ENCODE assay signal across 8 cellular contexts in the genomic region with DNA sequence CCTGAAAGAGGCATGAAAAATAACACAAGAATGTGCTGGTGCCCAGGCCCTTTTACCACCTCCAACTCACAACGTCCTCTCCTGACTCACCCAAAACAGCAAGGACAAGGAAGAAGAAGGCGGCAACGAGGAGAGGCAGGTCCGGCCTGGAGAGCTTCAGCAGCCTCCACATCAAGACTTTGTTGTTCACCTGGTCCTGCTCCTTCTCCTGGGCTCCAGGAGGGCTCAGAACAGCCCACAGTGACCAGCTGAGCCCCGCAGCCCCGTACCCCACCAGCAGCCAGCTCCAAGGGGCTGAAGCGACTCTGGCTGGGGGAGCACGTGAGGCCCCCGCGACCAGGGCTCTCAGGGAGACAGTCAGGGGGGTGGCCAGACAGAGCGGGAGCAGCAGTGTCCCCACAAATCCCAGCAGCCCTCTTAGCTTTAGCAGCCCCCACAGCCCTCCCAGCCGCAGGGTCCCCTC. TPM values are rescaled to one million over a fixed set of nuclear protein-coding genes. Genes with fewer than 3 reads are reported as not detected.
DNase-seq lines count a peak whose midpoint lies in the region; ATAC-seq and TF ChIP-seq lines count a peak whose summit lies in the region.

No MANE protein-coding gene starts in this region.

- H3K79me2 ChIP-seq in smooth muscle cell (ENCODE audit: low read depth) = no peaks in the 10 kb centered on the region

- H3K4me2 ChIP-seq in smooth muscle cell = peak overlapping the region; percentile 90

- CTCF ChIA-PET in activated CD4-positive, alpha-beta T cell treated with anti-CD3 and anti-CD28 coated beads for 36 hours (lab: Charles Lee) = interaction anchor here (0.7 to 10.8 kb wide), 15 partner anchors 10 to 146 kb away, joined by 3 to 253 read pairs (median 13); a partner anchor contains a TSS

- no peaks in the 10 kb centered on the region for H3F3A ChIP-seq in smooth muscle cell (ENCODE audit: low read depth)

- H3K27me3 Mint-ChIP-seq in activated CD4-positive, alpha-beta T cell treated with anti-CD3 and anti-CD28 coated beads for 36 hours = no peaks in the 10 kb centered on the region

- DNase-seq in activated CD4-positive, alpha-beta T cell treated with anti-CD3 and anti-CD28 coated beads for 36 hours = no peak
- no peak for DNase-seq in activated CD4-positive, alpha-beta T cell treated with anti-CD3 and anti-CD28 coated beads for 4 hours
- DNase-seq in glomerular visceral epithelial cell (ENCODE audit: extremely low spot score) (peak; percentile 34), smooth muscle cell (lab: John Stamatoyannopoulos, UW; ENCODE audit: unreplicated experiment) (no peak), GM19240 (ENCODE audit: insufficient read length, low spot score) (no peak), globus pallidus (ENCODE audit: low spot score) (no peak)

- H3K27ac Mint-ChIP-seq in activated CD4-positive, alpha-beta T cell treated with anti-CD3 and anti-CD28 coated beads for 36 hours = peak overlapping the region; percentile 94

- peak overlapping the region; percentile 95 for H3K4me3 ChIP-seq in smooth muscle cell

- peaks cover 2% of the 10 kb centered on the region for H3K9me3 Mint-ChIP-seq in activated CD4-positive, alpha-beta T cell treated with anti-CD3 and anti-CD28 coated beads for 36 hours (ENCODE audit: low read depth)

- H3K36me3 Mint-ChIP-seq in activated CD4-positive, alpha-beta T cell treated with anti-CD3 and anti-CD28 coated beads for 36 hours (ENCODE audit: low read depth) = peaks cover 84% of the 10 kb centered on the region

- TF ChIP-seq CTCF in VCaP (conservative IDR thresholded peaks at IDR 0.05) = no peak
- TF ChIP-seq CTCF in smooth muscle cell (IDR thresholded peaks at IDR 0.05; ENCODE audit: borderline replicate concordance, insufficient read depth, poor library complexity, severe bottlenecking) = no peak

- H3K4me1 Mint-ChIP-seq in activated CD4-positive, alpha-beta T cell treated with anti-CD3 and anti-CD28 coated beads for 36 hours = peaks cover 86% of the 10 kb centered on the region

- no peaks in the 10 kb centered on the region for H3K36me3 ChIP-seq in smooth muscle cell (ENCODE audit: low read depth)

- H3K9ac ChIP-seq in smooth muscle cell (ENCODE audit: low read depth) = no peak overlapping the region

- POLR2A ChIA-PET in activated CD4-positive, alpha-beta T cell treated with anti-CD3 and anti-CD28 coated beads for 36 hours (lab: Charles Lee) = interaction anchor here (0.9 to 4.4 kb wide), 7 partner anchors 12 to 135 kb away, joined by 3 to 57 read pairs (median 11); a partner anchor contains a TSS

- H3K4me1 ChIP-seq in smooth muscle cell (ENCODE audit: low read depth) = no peaks in the 10 kb centered on the region

- no peak for ATAC-seq in activated CD4-positive, alpha-beta T cell treated with anti-CD3 and anti-CD28 coated beads for 36 hours
- no peak for ATAC-seq in GM19035 (IDR thresholded peaks at IDR 0.05; ENCODE audit: unreplicated experiment)

- 44% methylated on average over 12 of the region's 12 CpGs for WGBS in smooth muscle cell (ENCODE audit: low lambda C conversion rate)

- H3K4me3 Mint-ChIP-seq in activated CD4-positive, alpha-beta T cell treated with anti-CD3 and anti-CD28 coated beads for 36 hours = peak overlapping the region; percentile 89

- peak overlapping the region; percentile 81 for H2AFZ ChIP-seq in smooth muscle cell (ENCODE audit: low read depth)

- H3K27me3 ChIP-seq in smooth muscle cell (ENCODE audit: low read depth) = peaks cover 9% of the 10 kb centered on the region

- H3K9me3 ChIP-seq in smooth muscle cell (replicated peaks; ENCODE audit: low read depth) = no peaks in the 10 kb centered on the region

- no peaks in the 10 kb centered on the region for H4K20me1 ChIP-seq in smooth muscle cell (ENCODE audit: low read depth)

- intact Hi-C loops in activated CD4-positive, alpha-beta T cell treated with anti-CD3 and anti-CD28 coated beads for 36 hours (cut with DNase I, micrococcal nuclease) = loop anchor here (1.0 to 5.0 kb wide), 7 partner anchors 17 to 710 kb away; a partner anchor contains a TSS

- H3K27ac ChIP-seq in VCaP (peak overlapping the region; percentile 87), smooth muscle cell (ENCODE audit: low read depth) (peak overlapping the region; percentile 74)

RNA-seq across cellular contexts. Expression of a gene that starts 0.9 kb away (rescaled TPM):
- 100 to 1,000 TPM in 1 of 2 experiments, 10 to 100 TPM in 1; 96.4 to 150 TPM for total RNA-seq in activated CD4-positive, alpha-beta T cell treated with anti-CD3 and anti-CD28 coated beads for 36 hours
- 5.3 and 6.1 TPM in 2 replicates for total RNA-seq in smooth muscle cell
- polyA plus RNA-seq in smooth muscle cell = 0.40 and 1.5 TPM in 2 replicates

RNA-seq across cellular contexts. Expression of a gene that starts 6.2 kb away (rescaled TPM):
- 100 to 1,000 TPM; 238 to 338 TPM for total RNA-seq in activated CD4-positive, alpha-beta T cell treated with anti-CD3 and anti-CD28 coated beads for 36 hours
- 5.0 and 10.2 TPM in 2 replicates for total RNA-seq in smooth muscle cell
- 16.7 and 22.2 TPM in 2 replicates for polyA plus RNA-seq in smooth muscle cell

RNA-seq across cellular contexts. Expression of a gene that starts 15.8 kb away (rescaled TPM):
- 100 to 1,000 TPM; 191 to 255 TPM for total RNA-seq in activated CD4-positive, alpha-beta T cell treated with anti-CD3 and anti-CD28 coated beads for 36 hours
- 11.2 and 13.7 TPM in 2 replicates for total RNA-seq in smooth muscle cell
- 18.4 and 22.4 TPM in 2 replicates for polyA plus RNA-seq in smooth muscle cell

RNA-seq across cellular contexts. Expression of a gene that starts 16.3 kb away (rescaled TPM):
- total RNA-seq in activated CD4-positive, alpha-beta T cell treated with anti-CD3 and anti-CD28 coated beads for 36 hours = 100 to 1,000 TPM; 210 to 282 TPM
- 0.63 TPM in 1 of 2 replicates, not detected in the other for total RNA-seq in smooth muscle cell
- polyA plus RNA-seq in smooth muscle cell = 1.7 and 2.2 TPM in 2 replicates

RNA-seq across cellular contexts. Expression of a gene that starts 20.9 kb away (rescaled TPM):
- 1 to 10 TPM; 1.5 to 1.6 TPM for total RNA-seq in activated CD4-positive, alpha-beta T cell treated with anti-CD3 and anti-CD28 coated beads for 36 hours
- total RNA-seq in smooth muscle cell = 0.09 and 1.4 TPM in 2 replicates
- not detected in 2 replicates for polyA plus RNA-seq in smooth muscle cell

Comparison
In these comparisons a context has a peak if more than half of its experiments do, and no peak if none do; other contexts are left out.
1. RNA of a gene that starts 0.9 kb away (total RNA-seq): 96.4 to 150 TPM in activated CD4-positive, alpha-beta T cell treated with anti-CD3 and anti-CD28 coated beads for 36 hours; 5.3 to 6.1 TPM in smooth muscle cell; every median in the first group is over 10 times any median in the second.
2. RNA of a gene that starts 6.2 kb away (total RNA-seq): 238 to 338 TPM in activated CD4-positive, alpha-beta T cell treated with anti-CD3 and anti-CD28 coated beads for 36 hours; 5.0 to 10.2 TPM in smooth muscle cell; every median in the first group is over 10 times any median in the second.
3. RNA of a gene that starts 15.8 kb away (total RNA-seq): 191 to 255 TPM in activated CD4-positive, alpha-beta T cell treated with anti-CD3 and anti-CD28 coated beads for 36 hours; 11.2 to 13.7 TPM in smooth muscle cell; every median in the first group is over 10 times any median in the second.